In genomic region chr4:137705171-137705783, GRCh38 we compare ENCODE assay signal across 11 cellular contexts.
A peak's percentile ranks its signal among the peaks of the same experiment; 100 is the strongest.
DNase-seq lines count a peak whose midpoint lies in the region; ATAC-seq, FAIRE-seq and TF ChIP-seq lines count a peak whose summit lies in the region.
"Had no signal": no experiment of that assay in that cellular context is flagged by ENCODE, and none has a peak within 500 bp of the region (broad histone marks: within the 10 kb centered on the region; RNA-seq: fewer than 3 reads in every experiment).

No MANE protein-coding gene starts in this region.

- no peak for TF ChIP-seq POLR2A in NB4 (IDR thresholded peaks at IDR 0.05; ENCODE audit: extremely low read depth, insufficient read length)

- FAIRE-seq in endometrium (lab: Jason Lieb, UNC), result peak; percentile 98

- no peaks in the 10 kb centered on the region for H3K27me3 Mint-ChIP-seq in activated T-cell treated with anti-CD3 and anti-CD28 coated beads, Interleukin-2, amount 50 U/mL, for 72 hours (ENCODE audit: low read depth)
- peaks cover 2% of the 10 kb centered on the region for H3K27me3 Mint-ChIP-seq in neural progenitor cell (ENCODE audit: insufficient read depth, low read depth)
- H3K27me3 Mint-ChIP-seq: CD4-positive, CD25-positive, alpha-beta regulatory T cell; naive B cell had no signal

- intact Hi-C loops in mucosa of descending colon (cut with DNase I, micrococcal nuclease), result no loop called here

- no peaks in the 10 kb centered on the region for H4K20me1 ChIP-seq in neural progenitor cell (ENCODE audit: low read depth)

- no peak overlapping the region for H3K4me2 ChIP-seq in neural progenitor cell

- H3K9me3 ChIP-seq in AG04450 (ENCODE audit: control insufficient read depth, insufficient read depth, low read length) (peaks cover 3% of the 10 kb centered on the region; the same call in 1 of the 2 replicates), mucosa of descending colon (no peaks in the 10 kb centered on the region), neural progenitor cell (ENCODE audit: low read depth) (no peaks in the 10 kb centered on the region)

- H3K9ac ChIP-seq in neural progenitor cell, result no peak overlapping the region

- ATAC-seq in mucosa of descending colon, result peak; percentile 42
- no peak for ATAC-seq in activated T-cell treated with anti-CD3 and anti-CD28 coated beads, Interleukin-2, amount 50 U/mL, for 72 hours (replicated peaks in 1 of 2)
- ATAC-seq: activated CD4-positive, CD25-positive, alpha-beta regulatory T cell treated with anti-CD3 and anti-CD28 coated beads, Interleukin-2, amount 50 U/mL, for 24 hours had no signal

- POLR2A ChIA-PET in AG04450 (lab: Yijun Ruan, JAX), result interaction anchor here (0.7 to 1.9 kb wide), 7 partner anchors 36 to 177 kb away, joined by 3 to 10 read pairs (median 4); partner anchors contain the start of gene PCDH18

- peaks cover 2 to 3% of the 10 kb centered on the region in 2 donors for H3K9me3 Mint-ChIP-seq in activated T-cell treated with anti-CD3 and anti-CD28 coated beads, Interleukin-2, amount 50 U/mL, for 72 hours
- peaks cover 4% of the 10 kb centered on the region for H3K9me3 Mint-ChIP-seq in neural progenitor cell

- no peaks in the 10 kb centered on the region for H3K36me3 Mint-ChIP-seq in activated T-cell treated with anti-CD3 and anti-CD28 coated beads, Interleukin-2, amount 50 U/mL, for 72 hours (ENCODE audit: insufficient read depth in 2 of 2)
- H3K36me3 Mint-ChIP-seq in neural progenitor cell, result no peaks in the 10 kb centered on the region
- H3K36me3 Mint-ChIP-seq: CD4-positive, CD25-positive, alpha-beta regulatory T cell; naive B cell had no signal

- H3K79me2 ChIP-seq in neural progenitor cell (ENCODE audit: low read depth), result no peaks in the 10 kb centered on the region

- no peak overlapping the region for H3K4me3 Mint-ChIP-seq in activated T-cell treated with anti-CD3 and anti-CD28 coated beads, Interleukin-2, amount 50 U/mL, for 72 hours
- no peak overlapping the region for H3K4me3 Mint-ChIP-seq in neural progenitor cell
- H3K4me3 Mint-ChIP-seq: CD4-positive, CD25-positive, alpha-beta regulatory T cell; naive B cell had no signal

- H3K27ac ChIP-seq in AG04450 (ENCODE audit: low read depth, low read length) (no peak overlapping the region), neural progenitor cell (no peak overlapping the region)

- no peaks in the 10 kb centered on the region for H3F3A ChIP-seq in neural progenitor cell (ENCODE audit: low read depth)

- H3K4me3 ChIP-seq in AG04450 (ENCODE audit: low read depth, low read length), result no peak overlapping the region
- no peak overlapping the region for H3K4me3 ChIP-seq in NB4 (ENCODE audit: low read depth, low read length)
- H3K4me3 ChIP-seq in mucosa of descending colon, result no peak overlapping the region
- H3K4me3 ChIP-seq in neural progenitor cell, result no peak overlapping the region

- H3K27ac Mint-ChIP-seq in activated T-cell treated with anti-CD3 and anti-CD28 coated beads, Interleukin-2, amount 50 U/mL, for 72 hours, result no peak overlapping the region
- H3K27ac Mint-ChIP-seq in neural progenitor cell, result no peak overlapping the region
- H3K27ac Mint-ChIP-seq: CD4-positive, CD25-positive, alpha-beta regulatory T cell had no signal

- CTCF ChIA-PET in AG04450 (lab: Charles Lee), result interaction anchor here (1.1 to 1.7 kb wide), 3 partner anchors 20 to 581 kb away, joined by 3 to 5 read pairs (median 4); no protein-coding TSS in a partner anchor

- no peaks in the 10 kb centered on the region for H3K36me3 ChIP-seq in mucosa of descending colon (ENCODE audit: low read depth)
- no peaks in the 10 kb centered on the region for H3K36me3 ChIP-seq in neural progenitor cell

- peak; percentile 94 for DNase-seq in AG04450 (ENCODE audit: low read depth, low spot score)
- peak; percentile 57 for DNase-seq in NB4 (ENCODE audit: low read depth)
- peak in 1 of 3 donors; percentile 7 for DNase-seq in mucosa of descending colon
- no peak for DNase-seq in activated T-cell treated with anti-CD3 and anti-CD28 coated beads, Interleukin-2, amount 50 U/mL, for 72 hours
- DNase-seq in neural progenitor cell (ENCODE audit: low spot score), result no peak
- no peak for DNase-seq in activated T-cell treated with anti-CD3 and anti-CD28 coated beads, Interleukin-2, amount 50 U/mL, for 1 hour
- no peak for DNase-seq in stimulated activated naive CD4-positive, alpha-beta T cell (lab: John Stamatoyannopoulos, UW)
- DNase-seq: CD4-positive, CD25-positive, alpha-beta regulatory T cell; naive B cell had no signal

- H2AFZ ChIP-seq in neural progenitor cell (replicated peaks), result no peak overlapping the region

- no peaks in the 10 kb centered on the region for H3K4me1 Mint-ChIP-seq in activated T-cell treated with anti-CD3 and anti-CD28 coated beads, Interleukin-2, amount 50 U/mL, for 72 hours (ENCODE audit: low read depth)
- H3K4me1 Mint-ChIP-seq in neural progenitor cell, result no peaks in the 10 kb centered on the region
- H3K4me1 Mint-ChIP-seq: naive B cell had no signal

- TF ChIP-seq CTCF in AG04450 (IDR thresholded peaks at IDR 0.05; ENCODE audit: low read depth, low read length), result no peak
- no peak for TF ChIP-seq CTCF in NB4 (IDR thresholded peaks at IDR 0.05; ENCODE audit: low read depth, low read length)
- TF ChIP-seq CTCF in mucosa of descending colon (IDR thresholded peaks at IDR 0.05), result no peak
- no peak for TF ChIP-seq CTCF in neural progenitor cell (IDR thresholded peaks at IDR 0.05)

- H3K27me3 ChIP-seq in AG04450 (ENCODE audit: control insufficient read depth, insufficient read depth, low read length) (no peaks in the 10 kb centered on the region), neural progenitor cell (no peaks in the 10 kb centered on the region)

- H3K4me1 ChIP-seq in mucosa of descending colon (ENCODE audit: low read depth), result no peaks in the 10 kb centered on the region
- no peaks in the 10 kb centered on the region for H3K4me1 ChIP-seq in neural progenitor cell

Comparison
In these comparisons a context has a peak if more than half of its experiments do, and no peak if none do; other contexts are left out.
1. DNase-seq: peak in AG04450 (single experiment) and NB4 (single experiment); none in activated T-cell treated with anti-CD3 and anti-CD28 coated beads, Interleukin-2, amount 50 U/mL, for 72 hours (0 of 2), neural progenitor cell (single experiment), activated T-cell treated with anti-CD3 and anti-CD28 coated beads, Interleukin-2, amount 50 U/mL, for 1 hour (single experiment) and stimulated activated naive CD4-positive, alpha-beta T cell (0 of 6).